In genomic region chr11:107397357-107397756, GRCh38 we compare ENCODE assay signal across 14 cellular contexts.
DNase-seq lines count a peak whose midpoint lies in the region; ATAC-seq and TF ChIP-seq lines count a peak whose summit lies in the region.
"Had no signal": no experiment of that assay in that cellular context is flagged by ENCODE, and none has a peak within 500 bp of the region (broad histone marks: within the 10 kb centered on the region; RNA-seq: fewer than 3 reads in every experiment).

No MANE protein-coding gene starts in this region.

- WGBS in H9 (ENCODE audit: extremely low coverage, insufficient read length, low lambda C conversion rate), result no CpG with 5 or more reads among the region's 4 CpGs

- H2AK5ac ChIP-seq in H9 (ENCODE audit: insufficient read length, low read length), result no peak overlapping the region

- peak; percentile 71 for DNase-seq in H9
- peak; percentile 10 for DNase-seq in NCI-H82 treated with DMSO at 0.1 percent for 48 hours (lab: John Stamatoyannopoulos, UW; ENCODE audit: unreplicated experiment)
- DNase-seq in foreskin keratinocyte, result peak; percentile 25 to 42
- DNase-seq in neural crest cell (ENCODE audit: low read depth, low spot score), result no peak
- DNase-seq in SHP77 (lab: John Stamatoyannopoulos, UW), result no peak
- DNase-seq in DMS 273 treated with DMSO at 0.1 percent for 48 hours (lab: John Stamatoyannopoulos, UW), result no peak
- no peak for DNase-seq in activated CD8-positive, alpha-beta memory T cell treated with anti-CD3 and anti-CD28 coated beads, Interleukin-2, amount 50 U/mL, for 48 hours
- DNase-seq: central memory CD4-positive, alpha-beta T cell; NCI-H1436 treated with DMSO at 0.1 percent for 48 hours; NCI-H526; stomach had no signal

- H3T11ph ChIP-seq in H9 (ENCODE audit: low read length), result no peak overlapping the region

- H3K36me3 Mint-ChIP-seq in H9 (ENCODE audit: insufficient read depth in 1 of 3, low read depth in 3 of 3) (peaks cover 28 to 51% (median 37%) of the 10 kb centered on the region in 3 experiments), neural crest cell (ENCODE audit: low read depth) (peaks cover 45% of the 10 kb centered on the region)

- H3K23me2 ChIP-seq in H9 (ENCODE audit: insufficient read length, low read depth, low read length, poor library complexity, severe bottlenecking), result no peaks in the 10 kb centered on the region

- H3K9me3 Mint-ChIP-seq in H9 (peaks cover 10 to 13% of the 10 kb centered on the region in 2 experiments; a peak in 3 of 5 replicates), neural crest cell (peaks cover 8% of the 10 kb centered on the region)

- H3K56ac ChIP-seq in H9 (ENCODE audit: insufficient read length, low read depth, low read length), result no peak overlapping the region

- H3K27me3 ChIP-seq in H9 (ENCODE audit: insufficient read depth, low read length) (no peaks in the 10 kb centered on the region), foreskin keratinocyte (no peaks in the 10 kb centered on the region)
- H3K27me3 ChIP-seq: BLaER1 treated with 17β-estradiol and CSF1 and Interleukin-3, amounts not matched to agents 10 nM and 100 nM; stomach had no signal

- no peak overlapping the region for H4K91ac ChIP-seq in H9 (ENCODE audit: insufficient read length, low read depth, low read length)

- no peaks in the 10 kb centered on the region for H4K20me1 ChIP-seq in H9 (ENCODE audit: control insufficient read depth, insufficient read depth, insufficient read length)
- H4K20me1 ChIP-seq: BLaER1 treated with 17β-estradiol and CSF1 and Interleukin-3, amounts not matched to agents 10 nM and 100 nM had no signal

- H3K27me3 Mint-ChIP-seq in H9 (ENCODE audit: low read depth) (peaks cover 2% of the 10 kb centered on the region; the same call in 1 of the 2 replicates), neural crest cell (ENCODE audit: low read depth) (no peaks in the 10 kb centered on the region)
- H3K27me3 Mint-ChIP-seq: activated naive CD8-positive, alpha-beta T cell had no signal

- peak; percentile 87 for ATAC-seq in foreskin keratinocyte

- H2BK5ac ChIP-seq in H9 (ENCODE audit: insufficient read length, low read length), result no peak overlapping the region

- H3K27ac Mint-ChIP-seq in H9, result peak overlapping the region; percentile 95 to 99 (median 99)
- H3K27ac Mint-ChIP-seq in neural crest cell (ENCODE audit: unreplicated experiment), result peak overlapping the region; percentile 85
- H3K27ac Mint-ChIP-seq: activated naive CD8-positive, alpha-beta T cell; T-helper 2 cell treated with Interferon-gamma antibody and Interleukin-4, amounts not matched to agents 5 μg/mL and 100 μg/mL, for 36 hours had no signal

- no peak overlapping the region for H2AFZ ChIP-seq in H9 (ENCODE audit: low read length)

- H3K4me1 Mint-ChIP-seq in H9 (peaks cover 19 to 21% of the 10 kb centered on the region in 2 experiments), neural crest cell (no peaks in the 10 kb centered on the region)

- no peaks in the 10 kb centered on the region for H3K9me3 ChIP-seq in H9 (ENCODE audit: control insufficient read depth, low read depth, low read length)

- H2BK15ac ChIP-seq in H9 (ENCODE audit: low read depth, low read length), result no peak overlapping the region

- TF ChIP-seq CTCF in H9 (conservative IDR thresholded peaks at IDR 0.05) (0 out of 3 replicates have a peak, but pooled peaks have one; percentile 16), foreskin keratinocyte (conservative IDR thresholded peaks at IDR 0.05) (no peak), neural crest cell (conservative IDR thresholded peaks at IDR 0.05) (no peak)

- H3K27ac ChIP-seq in H9 (ENCODE audit: insufficient read length, low read depth, low read length) (no peak overlapping the region), foreskin keratinocyte (no peak overlapping the region)
- H3K27ac ChIP-seq: stomach had no signal

- no peak overlapping the region for H3K4me3 Mint-ChIP-seq in H9
- H3K4me3 Mint-ChIP-seq in neural crest cell, result no peak overlapping the region
- H3K4me3 Mint-ChIP-seq: activated naive CD8-positive, alpha-beta T cell; T-helper 2 cell treated with Interferon-gamma antibody and Interleukin-4, amounts not matched to agents 5 μg/mL and 100 μg/mL, for 36 hours had no signal

- H3K79me1 ChIP-seq in H9 (ENCODE audit: insufficient read depth, low read depth, low read length, poor library complexity, severe bottlenecking), result no peaks in the 10 kb centered on the region

- H2BK20ac ChIP-seq in H9 (ENCODE audit: low read depth, low read length, poor library complexity, severe bottlenecking), result no peak overlapping the region

- no peak overlapping the region for H4K8ac ChIP-seq in H9 (replicated peaks; ENCODE audit: insufficient read length, low read depth, low read length)

- H3K23ac ChIP-seq in H9 (ENCODE audit: insufficient read length, low read depth, low read length), result no peak overlapping the region

- H3K4me1 ChIP-seq in H9 (ENCODE audit: insufficient read depth, low read length), result no peaks in the 10 kb centered on the region; the same call in 1 of the 2 replicates
- H3K4me1 ChIP-seq in foreskin keratinocyte, result peaks cover 13% of the 10 kb centered on the region
- H3K4me1 ChIP-seq: BLaER1 treated with 17β-estradiol and CSF1 and Interleukin-3, amounts not matched to agents 10 nM and 100 nM; stomach had no signal

- peak overlapping the region; percentile 2 for H3K14ac ChIP-seq in H9 (ENCODE audit: insufficient read depth, low read length)

- no peaks in the 10 kb centered on the region for H3K79me2 ChIP-seq in H9 (ENCODE audit: insufficient read depth, low read length)

- H3K4ac ChIP-seq in H9 (ENCODE audit: low read depth, low read length), result no peak overlapping the region

- H3K18ac ChIP-seq in H9 (ENCODE audit: insufficient read length, low read depth, low read length), result peak overlapping the region; percentile 21

- no peak overlapping the region for H4K5ac ChIP-seq in H9 (ENCODE audit: insufficient read length, low read depth, low read length)

- no peak overlapping the region for H2BK120ac ChIP-seq in H9 (ENCODE audit: low read depth, low read length, poor library complexity, severe bottlenecking)

- H2BK12ac ChIP-seq in H9 (ENCODE audit: insufficient read length, low read depth, low read length), result no peak overlapping the region

- H3K9ac ChIP-seq in H9 (ENCODE audit: extremely low read depth, insufficient read length, low read length), result no peak overlapping the region
- H3K9ac ChIP-seq: BLaER1 treated with 17β-estradiol and CSF1 and Interleukin-3, amounts not matched to agents 10 nM and 100 nM had no signal

- no peak overlapping the region for H3K4me2 ChIP-seq in H9 (ENCODE audit: insufficient read depth, insufficient read length, low read length)
- H3K4me2 ChIP-seq: BLaER1 treated with 17β-estradiol and CSF1 and Interleukin-3, amounts not matched to agents 10 nM and 100 nM had no signal

Comparison
In these comparisons a context has a peak if more than half of its experiments do, and no peak if none do; other contexts are left out.
1. DNase-seq: peak in H9 (single experiment), NCI-H82 treated with DMSO at 0.1 percent for 48 hours (single experiment) and foreskin keratinocyte (2 of 2); none in neural crest cell (single experiment), SHP77 (0 of 2), DMS 273 treated with DMSO at 0.1 percent for 48 hours (single experiment) and activated CD8-positive, alpha-beta memory T cell treated with anti-CD3 and anti-CD28 coated beads, Interleukin-2, amount 50 U/mL, for 48 hours (single experiment).